Comparison of ENCODE assay signal across 8 cellular contexts in the genomic region with DNA sequence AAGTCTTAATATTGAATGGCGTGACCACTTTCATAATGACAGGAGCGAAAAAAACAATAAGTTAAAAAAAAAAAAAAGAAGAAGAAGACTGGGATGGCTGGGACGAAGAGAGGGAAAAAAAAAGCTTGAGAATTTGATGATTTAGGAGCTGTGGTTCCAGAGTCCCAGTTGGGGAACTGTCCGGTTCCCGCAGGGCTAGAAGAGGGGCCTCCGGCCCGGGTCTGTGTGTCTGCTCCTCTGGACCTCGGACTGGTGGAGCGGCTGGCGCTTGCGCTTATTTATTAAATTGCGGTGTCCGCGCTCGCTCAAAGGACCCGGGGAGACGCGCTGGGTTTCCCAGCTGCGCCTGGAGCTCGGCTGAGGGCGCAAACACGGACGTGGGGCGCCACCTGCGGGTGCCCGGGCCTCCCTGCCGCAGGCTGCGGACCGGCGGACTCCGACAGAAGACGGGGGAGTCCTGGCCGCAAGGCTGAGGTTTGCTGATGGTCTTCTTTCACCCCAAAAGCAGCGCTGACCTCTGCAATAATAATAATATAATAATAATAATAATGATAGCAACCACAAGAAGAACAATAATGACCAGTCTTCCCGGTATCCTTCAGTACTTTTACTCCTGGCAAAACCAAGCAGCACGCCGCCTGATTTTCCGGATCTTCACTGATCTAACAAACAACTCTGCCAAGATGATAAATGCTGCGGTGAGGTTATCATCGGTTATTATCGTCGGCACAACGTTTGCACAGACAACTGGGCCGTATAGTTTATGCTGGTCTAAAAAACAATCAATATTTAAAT.
A peak's percentile ranks its signal among the peaks of the same experiment; 100 is the strongest.
DNase-seq lines count a peak whose midpoint lies in the region; ATAC-seq lines count a peak whose summit lies in the region.

TSS of gene CBLN2 (minus strand) at position 251 of the 795 bp plus-strand sequence. CDS start 2,182 bp downstream, outside the sequence.

- ATAC-seq in GM19023 (IDR thresholded peaks at IDR 0.05; ENCODE audit: unreplicated experiment) (peak; percentile 81), HG03159 (IDR thresholded peaks at IDR 0.05; ENCODE audit: unreplicated experiment) (peak; percentile 87)

- H3K27ac ChIP-seq in skin epidermis = no peak within 1 kb of the TSS

- DNase-seq in COR-L47 (lab: John Stamatoyannopoulos, UW) = peak; percentile 79
- peak; percentile 91 for DNase-seq in NCI-H345 (lab: John Stamatoyannopoulos, UW)
- DNase-seq in amniotic epithelial cell (ENCODE audit: low read depth) = peak; percentile 14
- DNase-seq in hypothalamus (lab: John Stamatoyannopoulos, UW) = peak in 48 of 51 donors; percentile 4 to 85 (median 51)
- no peak for DNase-seq in activated effector memory CD4-positive, alpha-beta T cell treated with Interleukin-2 at 50 U/mL for 16 hours

- peak within 1 kb of the TSS in 4 of 7 experiments; percentile 3 to 30 (median 16) for H3K4me3 ChIP-seq in skin epidermis
